In the genomic region with DNA sequence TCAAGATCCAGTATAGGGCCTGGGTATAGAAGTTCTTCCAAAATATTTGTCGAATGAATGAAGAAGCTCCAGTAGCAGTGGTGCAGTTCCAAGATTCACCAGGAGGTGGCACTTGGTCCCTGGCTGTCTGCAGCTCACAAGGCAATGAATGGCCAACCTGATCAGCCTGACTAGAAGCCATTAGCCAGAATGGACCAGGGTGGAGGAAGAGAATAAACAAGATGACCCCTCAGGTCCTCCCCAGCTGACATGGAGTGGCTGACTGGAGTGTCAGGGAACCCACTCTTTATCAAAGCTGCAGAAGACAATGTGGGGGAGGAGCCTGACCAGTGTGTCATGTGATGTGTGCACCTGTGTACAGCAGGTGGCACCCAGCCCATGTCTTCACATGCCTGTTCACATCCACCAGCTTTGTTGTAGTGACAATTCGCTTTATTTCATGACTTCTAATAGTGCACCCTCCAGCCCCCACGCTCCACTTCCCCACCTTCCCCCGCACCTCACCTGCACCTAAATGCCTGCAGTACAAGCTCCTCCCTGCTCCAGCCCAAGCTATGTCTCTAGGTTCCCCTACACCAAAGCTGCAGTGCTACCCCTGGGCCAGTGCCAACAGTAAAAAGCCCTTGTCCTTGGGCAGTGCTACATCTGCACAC, we compare ENCODE assay signal across 8 cellular contexts. TPM values are rescaled to one million over a fixed set of nuclear protein-coding genes. Genes with fewer than 3 reads are reported as not detected.
DNase-seq lines count a peak whose midpoint lies in the region; ATAC-seq and TF ChIP-seq lines count a peak whose summit lies in the region.

No MANE protein-coding gene starts in this region.

- TF ChIP-seq CTCF in right atrium auricular region (IDR thresholded peaks at IDR 0.05), result peak; percentile 96 to 98

- H3K27ac ChIP-seq in right atrium auricular region, result no peak overlapping the region

- ATAC-seq in sciatic nerve, result peak; percentile 61
- no peak for ATAC-seq in GM21737 (IDR thresholded peaks at IDR 0.05; ENCODE audit: unreplicated experiment)

- no peaks in the 10 kb centered on the region for H3K36me3 ChIP-seq in right atrium auricular region

- peaks cover 0 to 16% of the 10 kb centered on the region in 2 donors for H3K4me1 ChIP-seq in right atrium auricular region

- DNase-seq in activated gamma-delta T cell treated with Interleukin-2 at 50 U/mL for 16 hours, result peak; percentile 89
- DNase-seq in activated gamma-delta T cell (lab: John Stamatoyannopoulos, UW), result no peak
- peak; percentile 91 to 96 for DNase-seq in NCI-H187 (lab: John Stamatoyannopoulos, UW)
- peak; percentile 54 for DNase-seq in T-helper 22 cell (ENCODE audit: low read depth)
- DNase-seq in amygdala (lab: John Stamatoyannopoulos, UW), result peak in 51 of 56 donors; percentile 5 to 93 (median 49)
- DNase-seq in right atrium auricular region (ENCODE audit: low spot score), result peak; percentile 95
- peak; percentile 94 for DNase-seq in sciatic nerve (ENCODE audit: low spot score)

- no peaks in the 10 kb centered on the region for H3K9me3 ChIP-seq in right atrium auricular region

- intact Hi-C loops in sciatic nerve (cut with DNase I), result loop anchor here (10.0 kb wide), 1 partner anchor 196 kb away; no protein-coding TSS in a partner anchor

- no peaks in the 10 kb centered on the region for H3K27me3 ChIP-seq in right atrium auricular region

- peak overlapping the region; percentile 46 to 73 for H3K4me3 ChIP-seq in right atrium auricular region

RNA-seq across cellular contexts. Expression of a gene that starts 3.0 kb away (rescaled TPM):
- total RNA-seq in right atrium auricular region (100 to 1,000 TPM in 1 of 2 donors, 10 to 100 TPM in 1; 32.1 to 102 TPM), sciatic nerve (93.0 TPM)
